Comparison of ENCODE assay signal across 9 cellular contexts in genomic region chr15:64845826-64846225, GRCh38. TPM values are rescaled to one million over a fixed set of nuclear protein-coding genes. Genes with fewer than 3 reads are reported as not detected.
DNase-seq lines count a peak whose midpoint lies in the region; ATAC-seq and TF ChIP-seq lines count a peak whose summit lies in the region.
"Had no signal": no experiment of that assay in that cellular context is flagged by ENCODE, and none has a peak within 500 bp of the region (broad histone marks: within the 10 kb centered on the region; RNA-seq: fewer than 3 reads in every experiment).

No MANE protein-coding gene starts in this region.

- H3T11ph ChIP-seq in H9 (ENCODE audit: low read length), result no peak overlapping the region

- H3K27ac Mint-ChIP-seq in H9 (peak overlapping the region in 1 of 3 experiments; percentile 40; a peak in 1 of 7 replicates), immature natural killer cell (peak overlapping the region; percentile 69 to 99 (median 92))
- H3K27ac Mint-ChIP-seq in activated CD4-positive, alpha-beta memory T cell treated with anti-CD3 and anti-CD28 coated beads for 36 hours, result peak overlapping the region; percentile 52
- peak overlapping the region; percentile 62 for H3K27ac Mint-ChIP-seq in stimulated activated naive B cell treated with anti-CD40 and anti-IgM and Interleukin-4, amounts not matched to agents 10 μg/mL and 1 μg/mL and 100 μg/mL, for 72 hours

- no peak overlapping the region for H2BK120ac ChIP-seq in H9 (ENCODE audit: low read depth, low read length, poor library complexity, severe bottlenecking)

- POLR2A ChIA-PET in activated CD4-positive, alpha-beta memory T cell treated with anti-CD3 and anti-CD28 coated beads for 36 hours (lab: Charles Lee), result interaction anchor here (3.0 kb wide), 1 partner anchor 47 kb away, joined by 18 read pairs; no protein-coding TSS in a partner anchor

- ATAC-seq in stimulated activated naive B cell treated with anti-CD40 and anti-IgM and Interleukin-4, amounts not matched to agents 10 μg/mL and 1 μg/mL and 100 μg/mL, for 72 hours (replicated peaks), result no peak
- no peak for ATAC-seq in HG02623 (IDR thresholded peaks at IDR 0.05; ENCODE audit: unreplicated experiment)

- H2AFZ ChIP-seq in H9 (ENCODE audit: low read length), result no peak overlapping the region

- no peak overlapping the region for H3K23ac ChIP-seq in H9 (ENCODE audit: insufficient read length, low read depth, low read length)

- no peak overlapping the region for H3K14ac ChIP-seq in H9 (ENCODE audit: insufficient read depth, low read length)

- no peak overlapping the region for H3K56ac ChIP-seq in H9 (ENCODE audit: insufficient read length, low read depth, low read length)

- CTCF ChIA-PET in activated CD4-positive, alpha-beta memory T cell treated with anti-CD3 and anti-CD28 coated beads for 36 hours (lab: Charles Lee), result interaction anchor here (3.0 kb wide), 1 partner anchor 10 kb away, joined by 20 read pairs; no protein-coding TSS in a partner anchor

- no peak overlapping the region for H4K8ac ChIP-seq in H9 (replicated peaks; ENCODE audit: insufficient read length, low read depth, low read length)

- no peak overlapping the region for H3K4me2 ChIP-seq in H9 (ENCODE audit: insufficient read depth, insufficient read length, low read length)

- peaks cover under 1% of the 10 kb centered on the region; the same call in 1 of the 2 replicates for H3K4me1 ChIP-seq in H9 (ENCODE audit: insufficient read depth, low read length)

- H3K79me2 ChIP-seq in H9 (ENCODE audit: insufficient read depth, low read length), result peaks cover 26% of the 10 kb centered on the region; the same call in 1 of the 2 replicates

- H3K23me2 ChIP-seq in H9 (ENCODE audit: insufficient read length, low read depth, low read length, poor library complexity, severe bottlenecking), result peaks cover 14% of the 10 kb centered on the region

- H3K27ac ChIP-seq in H9 (ENCODE audit: insufficient read length, low read depth, low read length), result no peak overlapping the region

- H3K9me3 ChIP-seq in H9 (ENCODE audit: control insufficient read depth, low read depth, low read length), result no peaks in the 10 kb centered on the region

- no CpG with 5 or more reads among the region's 3 CpGs for WGBS in H9 (ENCODE audit: extremely low coverage, insufficient read length, low lambda C conversion rate)

- peaks cover 10% of the 10 kb centered on the region for H3K79me1 ChIP-seq in H9 (ENCODE audit: insufficient read depth, low read depth, low read length, poor library complexity, severe bottlenecking)

- H2BK5ac ChIP-seq in H9 (ENCODE audit: insufficient read length, low read length), result no peak overlapping the region

- peak; percentile 26 for DNase-seq in H9
- DNase-seq in activated CD4-positive, alpha-beta memory T cell treated with anti-CD3 and anti-CD28 coated beads for 36 hours, result no peak
- no peak for DNase-seq in immature natural killer cell
- no peak for DNase-seq in stimulated activated naive B cell treated with anti-CD40 and anti-IgM and Interleukin-4, amounts not matched to agents 10 μg/mL and 1 μg/mL and 100 μg/mL, for 72 hours
- no peak for DNase-seq in Ammon's horn (ENCODE audit: low spot score)
- DNase-seq in NCI-H1105 treated with DMSO at 0.1 percent for 48 hours (lab: John Stamatoyannopoulos, UW), result no peak
- DNase-seq: effector CD4-positive, alpha-beta T cell; NCI-H524 treated with DMSO at 0.1 percent for 48 hours had no signal

- H3K4me1 Mint-ChIP-seq in H9, result peaks cover 49 to 56% of the 10 kb centered on the region in 2 experiments
- H3K4me1 Mint-ChIP-seq in activated CD4-positive, alpha-beta memory T cell treated with anti-CD3 and anti-CD28 coated beads for 36 hours (ENCODE audit: low read depth), result peaks cover 54% of the 10 kb centered on the region
- H3K4me1 Mint-ChIP-seq in immature natural killer cell, result peaks cover 80% of the 10 kb centered on the region in 2 donors
- H3K4me1 Mint-ChIP-seq in stimulated activated naive B cell treated with anti-CD40 and anti-IgM and Interleukin-4, amounts not matched to agents 10 μg/mL and 1 μg/mL and 100 μg/mL, for 72 hours, result peaks cover 49 to 77% of the 10 kb centered on the region in 2 donors

- H4K91ac ChIP-seq in H9 (ENCODE audit: insufficient read length, low read depth, low read length), result no peak overlapping the region

- H3K4me3 Mint-ChIP-seq in H9 (peak overlapping the region in 1 of 2 experiments; percentile 38; a peak in 1 of 5 replicates), immature natural killer cell (peak overlapping the region; percentile 91 to 99 (median 94))
- no peak overlapping the region for H3K4me3 Mint-ChIP-seq in activated CD4-positive, alpha-beta memory T cell treated with anti-CD3 and anti-CD28 coated beads for 36 hours
- H3K4me3 Mint-ChIP-seq in stimulated activated naive B cell treated with anti-CD40 and anti-IgM and Interleukin-4, amounts not matched to agents 10 μg/mL and 1 μg/mL and 100 μg/mL, for 72 hours, result peak overlapping the region; percentile 56 to 93

- TF ChIP-seq CTCF in H9 (conservative IDR thresholded peaks at IDR 0.05), result no peak

- no peaks in the 10 kb centered on the region for H3K27me3 ChIP-seq in H9 (ENCODE audit: insufficient read depth, low read length)

- H3K27me3 Mint-ChIP-seq in H9 (ENCODE audit: low read depth) (no peaks in the 10 kb centered on the region; the same call in 1 of the 2 replicates), immature natural killer cell (ENCODE audit: low read depth in 3 of 3) (peaks cover 6 to 12% (median 8%) of the 10 kb centered on the region in 3 donors)
- no peaks in the 10 kb centered on the region for H3K27me3 Mint-ChIP-seq in activated CD4-positive, alpha-beta memory T cell treated with anti-CD3 and anti-CD28 coated beads for 36 hours
- H3K27me3 Mint-ChIP-seq in stimulated activated naive B cell treated with anti-CD40 and anti-IgM and Interleukin-4, amounts not matched to agents 10 μg/mL and 1 μg/mL and 100 μg/mL, for 72 hours, result no peaks in the 10 kb centered on the region

- H3K4ac ChIP-seq in H9 (ENCODE audit: low read depth, low read length), result no peak overlapping the region

- H3K18ac ChIP-seq in H9 (ENCODE audit: insufficient read length, low read depth, low read length), result no peak overlapping the region

- H4K5ac ChIP-seq in H9 (ENCODE audit: insufficient read length, low read depth, low read length), result no peak overlapping the region

- peaks cover 2% of the 10 kb centered on the region for H4K20me1 ChIP-seq in H9 (ENCODE audit: control insufficient read depth, insufficient read depth, insufficient read length)

- H2BK12ac ChIP-seq in H9 (ENCODE audit: insufficient read length, low read depth, low read length), result no peak overlapping the region

- intact Hi-C loops in activated CD4-positive, alpha-beta memory T cell treated with anti-CD3 and anti-CD28 coated beads for 36 hours (cut with micrococcal nuclease), result no loop called here

- peaks cover 13 to 27% (median 21%) of the 10 kb centered on the region in 3 experiments; a peak in 6 of 7 replicates for H3K36me3 Mint-ChIP-seq in H9 (ENCODE audit: insufficient read depth in 1 of 3, low read depth in 3 of 3)
- peaks cover 17% of the 10 kb centered on the region for H3K36me3 Mint-ChIP-seq in activated CD4-positive, alpha-beta memory T cell treated with anti-CD3 and anti-CD28 coated beads for 36 hours
- H3K36me3 Mint-ChIP-seq in immature natural killer cell, result peaks cover 6 to 15% (median 13%) of the 10 kb centered on the region in 3 donors
- peaks cover 23 to 38% of the 10 kb centered on the region in 2 donors for H3K36me3 Mint-ChIP-seq in stimulated activated naive B cell treated with anti-CD40 and anti-IgM and Interleukin-4, amounts not matched to agents 10 μg/mL and 1 μg/mL and 100 μg/mL, for 72 hours

- H2AK5ac ChIP-seq in H9 (ENCODE audit: insufficient read length, low read length), result no peak overlapping the region

- no peak overlapping the region for H2BK15ac ChIP-seq in H9 (ENCODE audit: low read depth, low read length)

- no peak overlapping the region for H2BK20ac ChIP-seq in H9 (ENCODE audit: low read depth, low read length, poor library complexity, severe bottlenecking)

- no peaks in the 10 kb centered on the region for H3K9me3 Mint-ChIP-seq in H9
- H3K9me3 Mint-ChIP-seq in activated CD4-positive, alpha-beta memory T cell treated with anti-CD3 and anti-CD28 coated beads for 36 hours, result no peaks in the 10 kb centered on the region
- no peaks in the 10 kb centered on the region for H3K9me3 Mint-ChIP-seq in immature natural killer cell
- no peaks in the 10 kb centered on the region for H3K9me3 Mint-ChIP-seq in stimulated activated naive B cell treated with anti-CD40 and anti-IgM and Interleukin-4, amounts not matched to agents 10 μg/mL and 1 μg/mL and 100 μg/mL, for 72 hours

- H3K9ac ChIP-seq in H9 (ENCODE audit: extremely low read depth, insufficient read length, low read length), result no peak overlapping the region

RNA-seq across cellular contexts. Expression of gene PLEKHO2, which starts 4.1 kb away (rescaled TPM):
- 16.6 and 18.1 TPM in 2 replicates for total RNA-seq in H9 (2021)
- 10 to 100 TPM; 15.3 to 15.6 TPM for total RNA-seq in activated CD4-positive, alpha-beta memory T cell treated with anti-CD3 and anti-CD28 coated beads for 36 hours
- 100 to 1,000 TPM in 1 of 3 donors, 10 to 100 TPM in 2; 37.1 to 104 (median 49.3) TPM for polyA plus RNA-seq in immature natural killer cell

RNA-seq across cellular contexts. Expression of gene PIF1, which starts 20.4 kb away (rescaled TPM):
- total RNA-seq in H9 (2021), result 64.0 and 74.4 TPM in 2 replicates
- 10 to 100 TPM; 23.6 to 30.2 TPM for total RNA-seq in activated CD4-positive, alpha-beta memory T cell treated with anti-CD3 and anti-CD28 coated beads for 36 hours
- 1 to 10 TPM; 1.1 to 2.5 (median 2.1) TPM for polyA plus RNA-seq in immature natural killer cell
